In the genomic region with DNA sequence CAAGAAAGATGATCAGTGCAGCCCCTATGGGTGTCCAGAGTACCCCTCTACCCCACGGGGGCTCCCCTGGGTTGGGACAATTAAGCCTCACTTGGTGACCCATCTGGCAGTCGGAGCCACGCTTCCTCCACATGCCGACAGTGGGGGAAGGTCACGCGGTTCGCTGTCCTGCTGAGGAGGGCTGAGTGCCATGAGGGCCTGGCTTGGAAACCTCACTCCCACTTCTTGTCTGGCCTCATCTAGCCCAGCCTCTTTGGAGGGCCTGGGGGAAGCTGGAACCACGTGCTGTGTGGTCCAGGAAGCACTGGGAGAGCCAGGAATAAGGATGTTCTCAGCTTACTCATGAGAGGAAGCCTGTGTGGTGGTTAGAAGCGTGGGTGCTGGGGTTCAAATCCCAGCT, we compare ENCODE assay signal across 8 cellular contexts. TPM values are rescaled to one million over a fixed set of nuclear protein-coding genes. Genes with fewer than 3 reads are reported as not detected.
DNase-seq lines count a peak whose midpoint lies in the region; ATAC-seq and TF ChIP-seq lines count a peak whose summit lies in the region.
"Not testable (repeated sequence)": the region's sequence is repeated elsewhere in the genome, so short reads cannot be mapped to it uniquely, and the experiment has no call there.

No MANE protein-coding gene starts in this region.

- H3K27me3 Mint-ChIP-seq in T-cell; immature natural killer cell (ENCODE audit: low read depth in 3 of 3); naive B cell; stimulated activated memory B cell treated with anti-CD40 and anti-IgM and Interleukin-4, amounts not matched to agents 10 μg/mL and 1 μg/mL and 100 μg/mL, for 72 hours: not testable (repeated sequence)

- not testable (repeated sequence) for H3K27ac Mint-ChIP-seq in T-cell
- H3K27ac Mint-ChIP-seq in immature natural killer cell (peak overlapping the region in 3 of 6 donors; percentile 16 to 50 (median 49)), naive B cell (peak overlapping the region; percentile 14 to 96 (median 90))
- H3K27ac Mint-ChIP-seq in stimulated activated memory B cell treated with anti-CD40 and anti-IgM and Interleukin-4, amounts not matched to agents 10 μg/mL and 1 μg/mL and 100 μg/mL, for 72 hours, result peak overlapping the region; percentile 92

- CTCF ChIA-PET in AG04450 (lab: Charles Lee), result interaction anchor here (0.7 to 2.8 kb wide), 3 partner anchors 21 to 396 kb away, joined by 3 to 9 read pairs (median 5); no protein-coding TSS in a partner anchor
- CTCF ChIA-PET in T-cell (lab: Charles Lee), result not testable (repeated sequence)

- H3K4me1 ChIP-seq in esophagus muscularis mucosa, result peaks cover 28 to 33% (median 32%) of the 10 kb centered on the region in 4 donors

- not testable (repeated sequence) for H3K4me3 ChIP-seq in AG04450 (ENCODE audit: low read depth, low read length)
- H3K4me3 ChIP-seq in GM08714 (ENCODE audit: low read length) (peak overlapping the region; percentile 95; the same call in 1 of the 2 replicates), esophagus muscularis mucosa (peak overlapping the region in 2 of 4 donors; percentile 40 to 42)

- peak overlapping the region; percentile 11 for H3K27ac ChIP-seq in AG04450 (ENCODE audit: low read depth, low read length)
- peak overlapping the region; percentile 51 to 65 (median 57) for H3K27ac ChIP-seq in esophagus muscularis mucosa (replicated peaks in 1 of 4)

- H3K36me3 ChIP-seq in esophagus muscularis mucosa, result not testable (repeated sequence)

- not testable (repeated sequence) for ATAC-seq in T-cell (replicated peaks in 1 of 4); naive B cell (ENCODE audit: low read depth in 2 of 2); stimulated activated memory B cell treated with anti-CD40 and anti-IgM and Interleukin-4, amounts not matched to agents 10 μg/mL and 1 μg/mL and 100 μg/mL, for 72 hours

- not testable (repeated sequence) for H3K9me3 ChIP-seq in AG04450 (ENCODE audit: control insufficient read depth, insufficient read depth, low read length); esophagus muscularis mucosa

- 34% methylated on average over 9 of the region's 9 CpGs for WGBS in esophagus muscularis mucosa

- H3K36me3 Mint-ChIP-seq in T-cell; immature natural killer cell; naive B cell; stimulated activated memory B cell treated with anti-CD40 and anti-IgM and Interleukin-4, amounts not matched to agents 10 μg/mL and 1 μg/mL and 100 μg/mL, for 72 hours: not testable (repeated sequence)

- intact Hi-C loops in esophagus muscularis mucosa (cut with DNase I), result not testable (repeated sequence)

- not testable (repeated sequence) for TF ChIP-seq POLR2A in esophagus muscularis mucosa (IDR thresholded peaks at IDR 0.05; ENCODE audit: low read depth)

- POLR2A ChIA-PET in AG04450 (lab: Yijun Ruan, JAX); T-cell (lab: Charles Lee): not testable (repeated sequence)

- not testable (repeated sequence) for TF ChIP-seq EP300 in esophagus muscularis mucosa (IDR thresholded peaks at IDR 0.05)

- H3K27me3 ChIP-seq in AG04450 (ENCODE audit: control insufficient read depth, insufficient read depth, low read length); esophagus muscularis mucosa: not testable (repeated sequence)

- H3K4me1 Mint-ChIP-seq in T-cell (peaks cover 45 to 61% (median 56%) of the 10 kb centered on the region in 3 donors), immature natural killer cell (peaks cover 49 to 60% of the 10 kb centered on the region in 2 donors), naive B cell (peaks cover 43 to 72% (median 60%) of the 10 kb centered on the region in 3 donors)
- H3K4me1 Mint-ChIP-seq in stimulated activated memory B cell treated with anti-CD40 and anti-IgM and Interleukin-4, amounts not matched to agents 10 μg/mL and 1 μg/mL and 100 μg/mL, for 72 hours, result peaks cover 47% of the 10 kb centered on the region

- H3K4me3 Mint-ChIP-seq in T-cell (peak overlapping the region in 2 of 3 donors; percentile 89 to 95), immature natural killer cell (peak overlapping the region; percentile 42 to 93 (median 88)), naive B cell (peak overlapping the region; percentile 89 to 100 (median 96))
- H3K4me3 Mint-ChIP-seq in stimulated activated memory B cell treated with anti-CD40 and anti-IgM and Interleukin-4, amounts not matched to agents 10 μg/mL and 1 μg/mL and 100 μg/mL, for 72 hours, result peak overlapping the region; percentile 85

- not testable (repeated sequence) for DNase-seq in AG04450 (ENCODE audit: low read depth, low spot score); T-cell; esophagus muscularis mucosa (ENCODE audit: extremely low spot score); immature natural killer cell; naive B cell
- peak in 53 of 58 donors; percentile 18 to 83 (median 56) for DNase-seq in anterior cingulate cortex (lab: John Stamatoyannopoulos, UW)

- not testable (repeated sequence) for TF ChIP-seq CTCF in AG04450 (IDR thresholded peaks at IDR 0.05; ENCODE audit: low read depth, low read length); esophagus muscularis mucosa (IDR thresholded peaks at IDR 0.05)

- not testable (repeated sequence) for H3K9me3 Mint-ChIP-seq in T-cell; immature natural killer cell; naive B cell; stimulated activated memory B cell treated with anti-CD40 and anti-IgM and Interleukin-4, amounts not matched to agents 10 μg/mL and 1 μg/mL and 100 μg/mL, for 72 hours

RNA-seq across cellular contexts. Expression of gene LGALS9, which starts 1.8 kb away (rescaled TPM):
- polyA plus RNA-seq in AG04450 (2011; rRNA removed), result 3.0 and 3.5 TPM in 2 replicates
- polyA minus RNA-seq in AG04450 (2011; rRNA and poly(A)+ RNA removed), result 5.2 and 6.4 TPM in 2 replicates
- 10 to 100 TPM; 17.8 to 53.3 (median 33.1) TPM for total RNA-seq in T-cell
- total RNA-seq in esophagus muscularis mucosa, result 10 to 100 TPM; 17.0 to 31.8 (median 24.4) TPM
- polyA plus RNA-seq in immature natural killer cell, result 10 to 100 TPM; 32.8 to 46.5 (median 36.2) TPM
- polyA plus RNA-seq in naive B cell (ENCODE audit: low read depth in 6 of 6), result 100 to 1,000 TPM in 2 of 6 donors, 10 to 100 TPM in 4; 70.6 to 109 (median 91.5) TPM
